ENCODE assay signal across 11 cellular contexts in genomic region chr1:244214009-244214967, GRCh38.
DNase-seq lines count a peak whose midpoint lies in the region; ATAC-seq and TF ChIP-seq lines count a peak whose summit lies in the region.
"Had no signal": no experiment of that assay in that cellular context is flagged by ENCODE, and none has a peak within 500 bp of the region (broad histone marks: within the 10 kb centered on the region; RNA-seq: fewer than 3 reads in every experiment).

No MANE protein-coding gene starts in this region.

- no peak overlapping the region for H3K9ac ChIP-seq in smooth muscle cell (ENCODE audit: low read depth)
- H3K9ac ChIP-seq: KMS-11 had no signal

- H3K4me3 ChIP-seq in adrenal gland, result no peak overlapping the region
- H3K4me3 ChIP-seq in smooth muscle cell, result no peak overlapping the region

- H3K4me1 ChIP-seq in adrenal gland (replicated peaks in 1 of 2), result no peaks in the 10 kb centered on the region
- no peaks in the 10 kb centered on the region for H3K4me1 ChIP-seq in smooth muscle cell (ENCODE audit: low read depth)

- intact Hi-C loops in adrenal gland (cut with DNase I), result no loop called here
- intact Hi-C loops in left ventricle myocardium superior (cut with micrococcal nuclease), result no loop called here

- 60 to 77% (median 62%) methylated on average over 17 of the region's 17 CpGs for WGBS in adrenal gland, 4 donors
- WGBS in smooth muscle cell (ENCODE audit: low lambda C conversion rate), result 51% methylated on average over 17 of the region's 17 CpGs

- ATAC-seq in left ventricle myocardium superior (peak; percentile 53), GM18858 (IDR thresholded peaks at IDR 0.05; ENCODE audit: unreplicated experiment) (no peak)

- TF ChIP-seq CTCF in adrenal gland (IDR thresholded peaks at IDR 0.05) (no peak), smooth muscle cell (IDR thresholded peaks at IDR 0.05; ENCODE audit: borderline replicate concordance, insufficient read depth, poor library complexity, severe bottlenecking) (no peak)

- H3K36me3 ChIP-seq in adrenal gland (replicated peaks in 1 of 2) (no peaks in the 10 kb centered on the region), smooth muscle cell (ENCODE audit: low read depth) (no peaks in the 10 kb centered on the region)

- H3K27me3 ChIP-seq in adrenal gland, result no peaks in the 10 kb centered on the region
- H3K27me3 ChIP-seq in smooth muscle cell (ENCODE audit: low read depth), result no peaks in the 10 kb centered on the region

- peak overlapping the region; percentile 45 for H3K4me2 ChIP-seq in smooth muscle cell
- H3K4me2 ChIP-seq: KMS-11 had no signal

- H3K9me3 ChIP-seq in adrenal gland (replicated peaks in 1 of 3), result no peaks in the 10 kb centered on the region
- H3K9me3 ChIP-seq in smooth muscle cell (replicated peaks; ENCODE audit: low read depth), result no peaks in the 10 kb centered on the region

- no peaks in the 10 kb centered on the region for H3K79me2 ChIP-seq in smooth muscle cell (ENCODE audit: low read depth)

- no peak for TF ChIP-seq POLR2A in adrenal gland (IDR thresholded peaks at IDR 0.05)

- DNase-seq in DMS79 (lab: John Stamatoyannopoulos, UW), result peak; percentile 6
- DNase-seq in DMS79 treated with DMSO at 0.1 percent for 48 hours (lab: John Stamatoyannopoulos, UW), result no peak
- DNase-seq in adrenal gland, result peak in 5 of 7 donors; percentile 32 to 62 (median 37)
- DNase-seq in left ventricle myocardium superior, result peak; percentile 39
- DNase-seq in smooth muscle cell (lab: John Stamatoyannopoulos, UW; ENCODE audit: unreplicated experiment), result no peak
- DNase-seq in NCI-H774 (lab: John Stamatoyannopoulos, UW), result no peak
- DNase-seq in NCI-H1436 treated with DMSO at 0.1 percent for 48 hours (lab: John Stamatoyannopoulos, UW), result no peak
- DNase-seq: activated B cell treated with CpG ODN at 0.5 μM for 24 hours had no signal

- no peaks in the 10 kb centered on the region for H3F3A ChIP-seq in smooth muscle cell (ENCODE audit: low read depth)

- H3K27ac ChIP-seq in adrenal gland, result no peak overlapping the region
- H3K27ac ChIP-seq in smooth muscle cell (ENCODE audit: low read depth), result peak overlapping the region; percentile 25
- H3K27ac ChIP-seq: 22Rv1, KMS-11 had no signal

- H4K20me1 ChIP-seq in smooth muscle cell (ENCODE audit: low read depth), result no peaks in the 10 kb centered on the region

- no peak overlapping the region for H2AFZ ChIP-seq in smooth muscle cell (ENCODE audit: low read depth)

Comparison
In these comparisons a context has a peak if more than half of its experiments do, and no peak if none do; other contexts are left out.
1. DNase-seq: peak in DMS79 (single experiment), adrenal gland (5 of 7) and left ventricle myocardium superior (single experiment); none in DMS79 treated with DMSO at 0.1 percent for 48 hours (single experiment), smooth muscle cell (single experiment), NCI-H774 (single experiment) and NCI-H1436 treated with DMSO at 0.1 percent for 48 hours (single experiment).